In genomic region chr4:76856183-76856969, GRCh38 we compare ENCODE assay signal across 9 cellular contexts. TPM values are rescaled to one million over a fixed set of nuclear protein-coding genes. Genes with fewer than 3 reads are reported as not detected.
DNase-seq lines count a peak whose midpoint lies in the region; ATAC-seq and TF ChIP-seq lines count a peak whose summit lies in the region.
"Had no signal": no experiment of that assay in that cellular context is flagged by ENCODE, and none has a peak within 500 bp of the region (broad histone marks: within the 10 kb centered on the region; RNA-seq: fewer than 3 reads in every experiment).

No MANE protein-coding gene starts in this region.

- TF ChIP-seq CTCF in choroid plexus epithelial cell (conservative IDR thresholded peaks at IDR 0.05; ENCODE audit: low read depth, low read length): no peak
- no peak for TF ChIP-seq CTCF in mucosa of descending colon (IDR thresholded peaks at IDR 0.05)

- DNase-seq in AG08396 (ENCODE audit: low spot score) (peak; percentile 36), HuH-7.5 (ENCODE audit: low spot score) (peak; percentile 27), choroid plexus epithelial cell (ENCODE audit: low read depth) (peak; percentile 77), mucosa of descending colon (peak; percentile 46 to 61 (median 54)), RPMI8226 (no peak), GM19238 (ENCODE audit: insufficient read length, low spot score) (no peak), DMS79 treated with DMSO at 0.1 percent for 48 hours (lab: John Stamatoyannopoulos, UW) (no peak)
- DNase-seq: activated T-cell treated with anti-CD3 and anti-CD28 coated beads, Interleukin-2, amount 50 U/mL, for 1 hour had no signal

- H3K36me3 ChIP-seq in mucosa of descending colon (ENCODE audit: low read depth): no peaks in the 10 kb centered on the region

- H3K4me3 ChIP-seq in choroid plexus epithelial cell (ENCODE audit: low read depth, low read length) (no peak overlapping the region), mucosa of descending colon (no peak overlapping the region)

- peaks cover 22% of the 10 kb centered on the region for H3K4me1 ChIP-seq in mucosa of descending colon (ENCODE audit: low read depth)

- peak; percentile 97 for ATAC-seq in mucosa of descending colon
- no peak for ATAC-seq in GM18861 (IDR thresholded peaks at IDR 0.05; ENCODE audit: unreplicated experiment)

- no peaks in the 10 kb centered on the region for H3K9me3 ChIP-seq in mucosa of descending colon

- intact Hi-C loops in mucosa of descending colon (cut with DNase I, micrococcal nuclease): no loop called here

RNA-seq across cellular contexts. Expression of gene SOWAHB, which starts 41.6 kb away (rescaled TPM):
- 10 to 100 TPM in 2 of 3 donors, 1 to 10 TPM in 1; 8.6 to 27.0 (median 24.8) TPM for total RNA-seq in mucosa of descending colon

Comparison
In these comparisons a context has a peak if more than half of its experiments do, and no peak if none do; other contexts are left out.
1. DNase-seq: peak in AG08396 (single experiment), HuH-7.5 (single experiment), choroid plexus epithelial cell (single experiment) and mucosa of descending colon (3 of 3); none in RPMI8226 (single experiment), GM19238 (single experiment) and DMS79 treated with DMSO at 0.1 percent for 48 hours (single experiment).